ENCODE assay signal across 19 cellular contexts in the genomic region with DNA sequence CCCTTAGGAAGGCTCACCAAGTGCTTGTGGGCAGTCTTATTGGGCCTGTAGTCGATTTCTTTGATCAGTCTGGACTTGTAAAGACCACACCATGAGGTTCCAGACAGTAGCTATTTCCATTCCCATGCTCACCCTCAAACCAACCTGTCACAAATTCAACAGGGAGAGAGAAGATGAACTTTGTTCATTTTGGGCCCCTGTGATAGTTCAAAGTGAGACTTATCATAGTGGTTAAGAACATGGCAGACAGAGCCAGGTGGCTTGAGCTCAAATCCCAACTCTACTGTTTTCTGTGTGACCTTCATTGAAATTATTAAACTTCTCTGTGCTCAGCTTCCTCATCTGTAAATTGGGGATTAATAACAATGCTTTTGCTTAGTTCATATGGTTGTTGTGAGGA. TPM values are rescaled to one million over a fixed set of nuclear protein-coding genes. Genes with fewer than 3 reads are reported as not detected.
"Had no signal": no experiment of that assay in that cellular context is flagged by ENCODE, and none has a peak within 500 bp of the region (broad histone marks: within the 10 kb centered on the region; RNA-seq: fewer than 3 reads in every experiment).

No MANE protein-coding gene starts in this region.

- H3K36me3 ChIP-seq: gastroesophageal sphincter, right atrium auricular region had no signal

- H3K27ac Mint-ChIP-seq: activated CD4-positive, alpha-beta T cell treated with anti-CD3 and anti-CD28 coated beads, Interleukin-2, amount 10 ng/mL, durations not matched to agents 7 days and 5 days; naive B cell; stimulated activated memory B cell treated with anti-CD40 and anti-IgM and Interleukin-4, amounts not matched to agents 10 μg/mL and 1 μg/mL and 100 μg/mL, for 72 hours; type B pancreatic cell had no signal

- H3K4me2 ChIP-seq: smooth muscle cell had no signal

- DNase-seq: activated CD4-positive, alpha-beta T cell treated with anti-CD3 and anti-CD28 coated beads, Interleukin-2, amount 10 ng/mL, durations not matched to agents 7 days and 5 days; activated gamma-delta T cell; caudate nucleus; cortex of kidney; effector CD8-positive, alpha-beta T cell; hippocampal formation; midbrain; naive B cell; substantia nigra; T-cell had no signal

- H3K4me3 ChIP-seq: gastroesophageal sphincter, right atrium auricular region, SK-N-MC, smooth muscle cell had no signal

- H3K9me3 ChIP-seq: gastroesophageal sphincter, right atrium auricular region had no signal

- H3K27ac ChIP-seq: gastroesophageal sphincter, right atrium auricular region, SK-N-MC had no signal

- H3K27me3 Mint-ChIP-seq: activated CD4-positive, alpha-beta T cell treated with anti-CD3 and anti-CD28 coated beads, Interleukin-2, amount 10 ng/mL, durations not matched to agents 7 days and 5 days; T-cell had no signal

- H3K9me3 Mint-ChIP-seq: activated CD4-positive, alpha-beta T cell treated with anti-CD3 and anti-CD28 coated beads, Interleukin-2, amount 10 ng/mL, durations not matched to agents 7 days and 5 days; naive B cell; stimulated activated memory B cell treated with anti-CD40 and anti-IgM and Interleukin-4, amounts not matched to agents 10 μg/mL and 1 μg/mL and 100 μg/mL, for 72 hours; T-cell; type B pancreatic cell had no signal

- H3K4me3 Mint-ChIP-seq: activated CD4-positive, alpha-beta T cell treated with anti-CD3 and anti-CD28 coated beads, Interleukin-2, amount 10 ng/mL, durations not matched to agents 7 days and 5 days; naive B cell; stimulated activated memory B cell treated with anti-CD40 and anti-IgM and Interleukin-4, amounts not matched to agents 10 μg/mL and 1 μg/mL and 100 μg/mL, for 72 hours; type B pancreatic cell had no signal

- H3K36me3 Mint-ChIP-seq: naive B cell; stimulated activated memory B cell treated with anti-CD40 and anti-IgM and Interleukin-4, amounts not matched to agents 10 μg/mL and 1 μg/mL and 100 μg/mL, for 72 hours; T-cell; type B pancreatic cell had no signal

- ATAC-seq: gastroesophageal sphincter; stimulated activated memory B cell treated with anti-CD40 and anti-IgM and Interleukin-4, amounts not matched to agents 10 μg/mL and 1 μg/mL and 100 μg/mL, for 72 hours; T-cell had no signal

- H3K27me3 ChIP-seq: gastroesophageal sphincter, right atrium auricular region had no signal

RNA-seq across cellular contexts. Expression of a gene that starts 53.9 kb away (rescaled TPM):
- total RNA-seq: kidney epithelial cell, posterior vena cava, smooth muscle cell had no signal
- polyA plus RNA-seq: liver, smooth muscle cell had no signal
